8 cellular contexts compared by ENCODE assay signal in the genomic region with DNA sequence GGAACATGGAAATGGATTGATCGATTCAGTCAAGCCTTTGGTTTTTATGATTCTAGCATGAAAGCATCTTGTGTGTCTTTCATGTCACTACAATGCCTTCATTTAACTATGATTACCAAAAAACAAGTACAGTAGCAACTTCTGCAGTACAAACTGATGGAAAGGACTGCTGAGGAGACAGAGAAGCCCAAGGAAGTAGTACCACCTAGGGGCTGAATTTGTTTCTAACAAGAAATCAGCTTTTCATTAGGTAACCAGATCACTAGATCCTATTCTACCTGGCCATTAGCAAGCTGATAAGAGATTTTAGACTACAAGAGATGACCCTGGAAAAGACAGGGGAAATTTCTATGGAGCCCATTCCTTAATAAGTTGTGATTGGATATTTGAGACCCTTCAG. TPM values are rescaled to one million over a fixed set of nuclear protein-coding genes. Genes with fewer than 3 reads are reported as not detected.
DNase-seq lines count a peak whose midpoint lies in the region; ATAC-seq and TF ChIP-seq lines count a peak whose summit lies in the region.

No MANE protein-coding gene starts in this region.

- H3K4me1 ChIP-seq in adipocyte (ENCODE audit: control insufficient read depth, insufficient read depth, low read length) (peaks cover 17% of the 10 kb centered on the region), right lobe of liver (peaks cover 0 to 14% (median 5%) of the 10 kb centered on the region in 4 donors)

- H3K9me3 Mint-ChIP-seq in CD14-positive monocyte (no peaks in the 10 kb centered on the region), mesothelial cell of epicardium (no peaks in the 10 kb centered on the region)

- no peak overlapping the region for H3K27ac ChIP-seq in right lobe of liver

- H3K27ac Mint-ChIP-seq in CD14-positive monocyte (no peak overlapping the region), mesothelial cell of epicardium (no peak overlapping the region)

- WGBS in right lobe of liver (ENCODE audit: insufficient coverage, low coverage, low lambda C conversion rate, missing lambda C conversion rate), result 61% methylated on average over 1 of the region's 1 CpG

- H3K9me3 ChIP-seq in adipocyte (ENCODE audit: control insufficient read depth, low read length), result no peaks in the 10 kb centered on the region
- H3K9me3 ChIP-seq in right lobe of liver, result no peaks in the 10 kb centered on the region

- no peak overlapping the region for H3K9ac ChIP-seq in adipocyte (ENCODE audit: low read length)

- ATAC-seq in right lobe of liver (peak in 3 of 4 donors; percentile 22 to 50 (median 36)), GM21515 (IDR thresholded peaks at IDR 0.05; ENCODE audit: unreplicated experiment) (no peak), HG02588 (IDR thresholded peaks at IDR 0.05; ENCODE audit: unreplicated experiment) (no peak)

- TF ChIP-seq POLR2A in right lobe of liver (IDR thresholded peaks at IDR 0.05), result no peak

- intact Hi-C loops in CD14-positive monocyte (cut with micrococcal nuclease) (no loop called here), right lobe of liver (cut with DNase I) (no loop called here)

- H3K4me3 ChIP-seq in H7 (ENCODE audit: insufficient read depth, low read depth, low read length) (no peak overlapping the region), adipocyte (ENCODE audit: low read length) (no peak overlapping the region), right lobe of liver (no peak overlapping the region)

- H3K4me3 Mint-ChIP-seq in CD14-positive monocyte (no peak overlapping the region), mesothelial cell of epicardium (no peak overlapping the region)

- H3K4me1 Mint-ChIP-seq in CD14-positive monocyte (peaks cover 32% of the 10 kb centered on the region), mesothelial cell of epicardium (peaks cover 23% of the 10 kb centered on the region)

- no peak for DNase-seq in CD14-positive monocyte (ENCODE audit: low spot score)
- peak; percentile 27 for DNase-seq in H7
- DNase-seq in adipocyte (ENCODE audit: low read depth), result peak; percentile 40
- no peak for DNase-seq in right lobe of liver
- no peak for DNase-seq in stimulated activated CD8-positive, alpha-beta memory T cell treated with anti-CD3 and anti-CD28 coated beads, Interleukin-4, amount 100 ng/mL, for 48 hours
- no peak for DNase-seq in mesothelial cell of epicardium (ENCODE audit: low spot score in 2 of 2, unreplicated experiment in 2 of 2)

- H3K36me3 ChIP-seq in H7 (replicated peaks; ENCODE audit: control insufficient read depth, insufficient read depth, low read length) (no peaks in the 10 kb centered on the region), adipocyte (ENCODE audit: control insufficient read depth, insufficient read depth, low read length, severe bottlenecking) (no peaks in the 10 kb centered on the region), right lobe of liver (no peaks in the 10 kb centered on the region)

- H3K27me3 Mint-ChIP-seq in CD14-positive monocyte (ENCODE audit: low read depth in 3 of 3), result peaks cover 0 to 3% (median 0%) of the 10 kb centered on the region in 3 donors
- H3K27me3 Mint-ChIP-seq in mesothelial cell of epicardium (ENCODE audit: low read depth), result no peaks in the 10 kb centered on the region

- TF ChIP-seq CTCF in CD14-positive monocyte (IDR thresholded peaks at IDR 0.05) (peak; percentile 9), right lobe of liver (IDR thresholded peaks at IDR 0.05) (peak; percentile 37 to 54 (median 44)), mesothelial cell of epicardium (IDR thresholded peaks at IDR 0.05; ENCODE audit: unreplicated experiment) (no peak)

- no peaks in the 10 kb centered on the region for H3K27me3 ChIP-seq in H7 (ENCODE audit: control insufficient read depth, insufficient read depth, low read length)
- H3K27me3 ChIP-seq in adipocyte (replicated peaks; ENCODE audit: control insufficient read depth, insufficient read depth, low read length), result no peaks in the 10 kb centered on the region
- no peaks in the 10 kb centered on the region for H3K27me3 ChIP-seq in right lobe of liver

- H3K36me3 Mint-ChIP-seq in CD14-positive monocyte, result no peaks in the 10 kb centered on the region
- no peaks in the 10 kb centered on the region for H3K36me3 Mint-ChIP-seq in mesothelial cell of epicardium

RNA-seq across cellular contexts. Expression of gene IFIT1, which starts 3.2 kb away (rescaled TPM):
- polyA plus RNA-seq in CD14-positive monocyte, result 10 to 100 TPM; 12.1 to 17.1 TPM
- total RNA-seq in H7 (2014; rRNA removed; shearing (Covaris generic)), result 3.7 and 4.0 TPM in 2 replicates
- total RNA-seq in right lobe of liver (10 to 100 TPM in 3 of 6 experiments, 1 to 10 TPM in 3; 3.6 to 12.9 (median 10.0) TPM), mesothelial cell of epicardium (34.5 to 44.1 TPM (median 35.4 TPM) in 3 replicates)

RNA-seq across cellular contexts. Expression of gene IFIT1B, which starts 11.4 kb away (rescaled TPM):
- polyA plus RNA-seq in CD14-positive monocyte, result not detected
- not detected in 2 replicates for total RNA-seq in H7 (2014; rRNA removed; shearing (Covaris generic))
- 1 to 10 TPM in 1 of 6 experiments, not detected in 5; 1.2 TPM for total RNA-seq in right lobe of liver
- total RNA-seq in mesothelial cell of epicardium, result not detected in 3 replicates

RNA-seq across cellular contexts. Expression of gene IFIT5, which starts 25.1 kb away (rescaled TPM):
- 1 to 10 TPM; 5.8 to 8.0 TPM for polyA plus RNA-seq in CD14-positive monocyte
- 1.7 and 2.3 TPM in 2 replicates for total RNA-seq in H7 (2014; rRNA removed; shearing (Covaris generic))
- 10 to 100 TPM in 2 of 6 experiments, 1 to 10 TPM in 4; 4.4 to 11.2 (median 8.3) TPM for total RNA-seq in right lobe of liver
- total RNA-seq in mesothelial cell of epicardium, result 19.1 to 20.5 TPM (median 20.1 TPM) in 3 replicates

Comparison
In these comparisons a context has a peak if more than half of its experiments do, and no peak if none do; other contexts are left out.
1. DNase-seq: peak in H7 (single experiment) and adipocyte (single experiment); none in CD14-positive monocyte (single experiment), right lobe of liver (0 of 3), stimulated activated CD8-positive, alpha-beta memory T cell treated with anti-CD3 and anti-CD28 coated beads, Interleukin-4, amount 100 ng/mL, for 48 hours (single experiment) and mesothelial cell of epicardium (0 of 2).
2. ATAC-seq: peak in right lobe of liver (3 of 4); none in GM21515 (single experiment) and HG02588 (single experiment).